ENCODE assay signal across 8 cellular contexts in genomic region chr4:4289575-4289929, GRCh38. TPM values are rescaled to one million over a fixed set of nuclear protein-coding genes. Genes with fewer than 3 reads are reported as not detected.
A peak's percentile ranks its signal among the peaks of the same experiment; 100 is the strongest.
DNase-seq lines count a peak whose midpoint lies in the region; ATAC-seq, FAIRE-seq and TF ChIP-seq lines count a peak whose summit lies in the region.

No MANE protein-coding gene starts in this region.

- H3F3A ChIP-seq in Loucy (ENCODE audit: low read depth) (no peaks in the 10 kb centered on the region), neural progenitor cell (ENCODE audit: low read depth) (no peaks in the 10 kb centered on the region)

- CTCF ChIA-PET in H1 (lab: Charles Lee; ENCODE audit: partially characterized antibody) = interaction anchor here (0.9 kb wide), 1 partner anchor 15 kb away, joined by 3 read pairs; no protein-coding TSS in a partner anchor

- H3K56ac ChIP-seq in H1 (replicated peaks; ENCODE audit: insufficient read length, low read depth, low read length) = no peak overlapping the region

- 0 out of 2 replicates have a peak overlapping the region, but pooled peaks have one; percentile 50 for H2BK5ac ChIP-seq in H1 (ENCODE audit: low read depth, low read length)

- H3K79me2 ChIP-seq in Loucy (ENCODE audit: insufficient read depth, low read length) (peaks cover 85% of the 10 kb centered on the region), H1 (ENCODE audit: control insufficient read depth in 1 of 2, insufficient read depth in 2 of 2, low read length in 2 of 2) (peaks cover 18 to 74% of the 10 kb centered on the region in 2 experiments), neural progenitor cell (ENCODE audit: low read depth) (peaks cover 74% of the 10 kb centered on the region)

- H3K23me2 ChIP-seq in H1 (ENCODE audit: low read depth, low read length) = peaks cover 16% of the 10 kb centered on the region

- ATAC-seq in GM21528 (IDR thresholded peaks at IDR 0.05; ENCODE audit: low FRiP score, unreplicated experiment) = peak; percentile 30

- H3K9me3 Mint-ChIP-seq in neural progenitor cell = no peaks in the 10 kb centered on the region

- peaks cover 22% of the 10 kb centered on the region for H3K4me1 Mint-ChIP-seq in neural progenitor cell

- no peak overlapping the region for H2BK120ac ChIP-seq in H1 (replicated peaks; ENCODE audit: low read depth, low read length)

- no peak for FAIRE-seq in H1 (lab: Jason Lieb, UNC)

- POLR2A ChIA-PET in H1 (lab: Charles Lee; ENCODE audit: partially characterized antibody) = interaction anchor here (1.4 kb wide), 1 partner anchor 17 kb away, joined by 3 read pairs; no protein-coding TSS in a partner anchor

- 5% methylated on average over 10 of the region's 10 CpGs; no CpG with 5 or more reads in 1 of the 2 experiments for WGBS in H1 (ENCODE audit: extremely low coverage in 1 of 2, insufficient coverage in 1 of 2, insufficient read length in 1 of 2, insufficient replicate concordance in 2 of 2, low coverage in 1 of 2, low lambda C conversion rate in 2 of 2, missing lambda C conversion rate in 1 of 2), 2 experiments

- H3K27me3 ChIP-seq in Loucy (ENCODE audit: insufficient read depth, low read length, poor library complexity, severe bottlenecking) (no peaks in the 10 kb centered on the region), H1 (replicated peaks in 1 of 4; ENCODE audit: control insufficient read depth in 3 of 4, extremely low read depth in 1 of 4, insufficient read depth in 3 of 4, low read length in 3 of 4) (no peaks in the 10 kb centered on the region), neural progenitor cell (no peaks in the 10 kb centered on the region)

- no peak for TF ChIP-seq EP300 in H1 (IDR thresholded peaks at IDR 0.05; ENCODE audit: borderline replicate concordance in 1 of 2, low read depth in 2 of 2, low read length in 2 of 2)

- no peak overlapping the region for H3K23ac ChIP-seq in H1 (ENCODE audit: insufficient read length)

- peaks cover 14% of the 10 kb centered on the region for H4K20me1 ChIP-seq in Loucy (ENCODE audit: insufficient read depth, low read length, poor library complexity, severe bottlenecking)
- peaks cover 0 to 28% of the 10 kb centered on the region in 2 experiments for H4K20me1 ChIP-seq in H1 (replicated peaks in 1 of 2; ENCODE audit: control insufficient read depth in 1 of 2, insufficient read depth in 2 of 2, low read length in 2 of 2)
- peaks cover 30% of the 10 kb centered on the region for H4K20me1 ChIP-seq in neural progenitor cell (ENCODE audit: low read depth)

- no peak overlapping the region for H3K4ac ChIP-seq in H1 (replicated peaks; ENCODE audit: insufficient read length, low read depth, low read length)

- H4K91ac ChIP-seq in H1 (replicated peaks; ENCODE audit: insufficient read length, low read length) = no peak overlapping the region

- peaks cover 18% of the 10 kb centered on the region for H3K79me1 ChIP-seq in H1 (ENCODE audit: low read depth, low read length)

- H2BK12ac ChIP-seq in H1 (ENCODE audit: low read depth, low read length) = no peak overlapping the region

- DNase-seq in DMS53 (lab: John Stamatoyannopoulos, UW) = peak; percentile 73
- no peak for DNase-seq in H1 (ENCODE audit: low read depth in 1 of 2, low spot score in 2 of 2)
- DNase-seq in neural progenitor cell (ENCODE audit: low spot score) = no peak
- no peak for DNase-seq in hepatic stellate cell (ENCODE audit: low spot score)
- no peak for DNase-seq in NCI-H774 (lab: John Stamatoyannopoulos, UW)
- DNase-seq in activated CD4-positive, alpha-beta T cell treated with anti-CD3 and anti-CD28 coated beads for 4 hours = no peak

- no peaks in the 10 kb centered on the region for H3K27me3 Mint-ChIP-seq in neural progenitor cell (ENCODE audit: insufficient read depth, low read depth)

- H3K4me1 ChIP-seq in Loucy (ENCODE audit: insufficient read depth, low read length, poor library complexity, severe bottlenecking) (peaks cover 58% of the 10 kb centered on the region), H1 (replicated peaks in 1 of 4; ENCODE audit: control insufficient read depth in 3 of 4, insufficient read depth in 4 of 4, low read length in 3 of 4) (peaks cover 0 to 15% (median 4%) of the 10 kb centered on the region in 4 experiments; a peak in 4 of 7 replicates), neural progenitor cell (peaks cover 12% of the 10 kb centered on the region)

- H2AFZ ChIP-seq in Loucy (ENCODE audit: low read length) = peak overlapping the region; percentile 80
- H2AFZ ChIP-seq in H1 (ENCODE audit: low read length) = peak overlapping the region; percentile 54; the same call in 1 of the 2 replicates
- H2AFZ ChIP-seq in neural progenitor cell (replicated peaks) = peak overlapping the region; percentile 88

- no peak overlapping the region for H4K8ac ChIP-seq in H1 (ENCODE audit: extremely low read depth, insufficient read depth, low read length)

- H3K14ac ChIP-seq in H1 (ENCODE audit: insufficient read length) = no peak overlapping the region

- H3K9me2 ChIP-seq in Loucy (replicated peaks; ENCODE audit: low read depth, low read length) = no peaks in the 10 kb centered on the region

- no peak for TF ChIP-seq POLR2A in H1 (IDR thresholded peaks at IDR 0.05; ENCODE audit: control extremely low read depth in 1 of 2, low read depth in 2 of 2, low read length in 2 of 2)

- peak overlapping the region; percentile 86 for H3K9ac ChIP-seq in Loucy (ENCODE audit: low read depth, low read length, poor library complexity, severe bottlenecking)
- H3K9ac ChIP-seq in H1 (replicated peaks in 1 of 4; ENCODE audit: extremely low read depth in 1 of 4, low read depth in 3 of 4, low read length in 3 of 4) = peak overlapping the region in 3 of 4 experiments; percentile 70 to 86 (median 70); a peak in 6 of 7 replicates
- peak overlapping the region; percentile 72 for H3K9ac ChIP-seq in neural progenitor cell

- H3K36me3 ChIP-seq in Loucy (ENCODE audit: insufficient read depth, low read length) (no peaks in the 10 kb centered on the region), H1 (ENCODE audit: control insufficient read depth in 2 of 4, insufficient read depth in 4 of 4, low read length in 3 of 4) (peaks cover 2 to 20% (median 12%) of the 10 kb centered on the region in 4 experiments), neural progenitor cell (no peaks in the 10 kb centered on the region)

- TF ChIP-seq RAD21 in H1 (IDR thresholded peaks at IDR 0.05 in 1 of 2, conservative IDR thresholded peaks at IDR 0.05 in 1 of 2; ENCODE audit: low read depth in 2 of 2, low read length in 2 of 2) = no peak

- H3K27ac Mint-ChIP-seq in neural progenitor cell = no peak overlapping the region

- H3K36me3 Mint-ChIP-seq in neural progenitor cell = peaks cover 2% of the 10 kb centered on the region

- no peak overlapping the region for H4K5ac ChIP-seq in H1 (ENCODE audit: insufficient read length, low read depth, low read length)

- TF ChIP-seq CTCF in Loucy (conservative IDR thresholded peaks at IDR 0.05; ENCODE audit: low read length) = no peak
- no peak for TF ChIP-seq CTCF in H1 (IDR thresholded peaks at IDR 0.05; ENCODE audit: control extremely low read depth in 1 of 3, insufficient read depth in 1 of 3, low read depth in 1 of 3, low read length in 3 of 3)
- TF ChIP-seq CTCF in neural progenitor cell (IDR thresholded peaks at IDR 0.05) = no peak

- H3K27ac ChIP-seq in H1 (ENCODE audit: low read depth, low read length) (no peak overlapping the region), neural progenitor cell (no peak overlapping the region)

- H2BK15ac ChIP-seq in H1 (ENCODE audit: low read length) = no peak overlapping the region

- peak overlapping the region; percentile 87 for H3K4me2 ChIP-seq in Loucy (ENCODE audit: low read depth, low read length, poor library complexity, severe bottlenecking)
- H3K4me2 ChIP-seq in H1 (ENCODE audit: insufficient read depth in 1 of 2, low read depth in 2 of 2, low read length in 2 of 2) = peak overlapping the region; percentile 90 to 95
- peak overlapping the region; percentile 95 for H3K4me2 ChIP-seq in neural progenitor cell

- 0 out of 2 replicates have a peak overlapping the region, but pooled peaks have one; percentile 51 for H3K18ac ChIP-seq in H1 (ENCODE audit: extremely low read depth, low read length)

- H3K4me3 ChIP-seq in Loucy (ENCODE audit: low read length, poor library complexity, severe bottlenecking) = peak overlapping the region; percentile 92
- peak overlapping the region; percentile 80 to 92 (median 88) for H3K4me3 ChIP-seq in H1 (ENCODE audit: extremely low read depth in 1 of 4, insufficient read depth in 2 of 4, low read depth in 3 of 4, low read length in 4 of 4)
- peak overlapping the region; percentile 80 for H3K4me3 ChIP-seq in neural progenitor cell

- H3K9me3 ChIP-seq in Loucy (ENCODE audit: insufficient read depth, low read depth, low read length) = no peaks in the 10 kb centered on the region
- no peaks in the 10 kb centered on the region for H3K9me3 ChIP-seq in H1 (ENCODE audit: insufficient read depth in 2 of 2, low read depth in 1 of 2, low read length in 1 of 2)
- no peaks in the 10 kb centered on the region for H3K9me3 ChIP-seq in neural progenitor cell (ENCODE audit: low read depth)

- no peak overlapping the region for H2BK20ac ChIP-seq in H1 (ENCODE audit: low read length)

- no peak overlapping the region for H2AK5ac ChIP-seq in H1 (ENCODE audit: low read depth, low read length)

- H3K4me3 Mint-ChIP-seq in neural progenitor cell = peak overlapping the region; percentile 97

RNA-seq across cellular contexts. Expression of gene LYAR, which starts 0.4 kb away (rescaled TPM):
- total RNA-seq in H1 (2021; fragmentation: NEBNext Ultra II Directional; extraction: Animal tissue kit (Norgen Biotek cat#: 25700)) = 46.2 and 46.9 TPM in 2 replicates
- polyA plus RNA-seq in H1 (2011; rRNA removed) = 4.4 and 6.5 TPM in 2 replicates
- polyA plus RNA-seq in H1 (2011; cell fraction: cytosol; rRNA removed) = 17.4 TPM
- polyA plus RNA-seq in H1 (2011; cell fraction: nucleus; rRNA removed) = 2.7 TPM
- 32.4 to 57.2 TPM (median 37.2 TPM) in 4 replicates for polyA plus RNA-seq in H1 (2012, experiment 1 of 2)
- 9.6 TPM for polyA plus RNA-seq in H1 (2012, experiment 2 of 2)
- 83.5 TPM for polyA plus RNA-seq in H1 (2013, experiment 1 of 2)
- polyA plus RNA-seq in H1 (2013, experiment 2 of 2) = 85.9 TPM
- 2.1 and 3.6 TPM in 2 replicates for polyA minus RNA-seq in H1 (2011; rRNA and poly(A)+ RNA removed)
- polyA minus RNA-seq in H1 (2011; cell fraction: cytosol; rRNA and poly(A)+ RNA removed) = 4.0 TPM
- polyA minus RNA-seq in H1 (2011; cell fraction: nucleus; rRNA and poly(A)+ RNA removed) = 4.6 TPM
- 22.1 and 49.0 TPM in 2 replicates for total RNA-seq in neural progenitor cell (ENCODE audit: low replicate concordance)

RNA-seq across cellular contexts. Expression of gene ZBTB49, which starts 0.5 kb away (rescaled TPM):
- 6.8 and 8.6 TPM in 2 replicates for total RNA-seq in H1 (2021; fragmentation: NEBNext Ultra II Directional; extraction: Animal tissue kit (Norgen Biotek cat#: 25700))
- 3.0 and 4.2 TPM in 2 replicates for polyA plus RNA-seq in H1 (2011; rRNA removed)
- polyA plus RNA-seq in H1 (2011; cell fraction: cytosol; rRNA removed) = 4.5 TPM
- 5.7 TPM for polyA plus RNA-seq in H1 (2011; cell fraction: nucleus; rRNA removed)
- polyA plus RNA-seq in H1 (2012, experiment 1 of 2) = 3.7 to 5.5 TPM (median 4.1 TPM) in 4 replicates
- 1.3 TPM for polyA plus RNA-seq in H1 (2012, experiment 2 of 2)
- polyA plus RNA-seq in H1 (2013, experiment 1 of 2) = 3.2 TPM
- polyA plus RNA-seq in H1 (2013, experiment 2 of 2) = 3.0 TPM
- 8.1 and 9.1 TPM in 2 replicates for polyA minus RNA-seq in H1 (2011; rRNA and poly(A)+ RNA removed)
- 2.7 TPM for polyA minus RNA-seq in H1 (2011; cell fraction: cytosol; rRNA and poly(A)+ RNA removed)
- polyA minus RNA-seq in H1 (2011; cell fraction: nucleus; rRNA and poly(A)+ RNA removed) = 8.5 TPM
- total RNA-seq in neural progenitor cell (ENCODE audit: low replicate concordance) = 13.6 and 20.2 TPM in 2 replicates

RNA-seq across cellular contexts. Expression of gene TMEM128, which starts 41.5 kb away (rescaled TPM):
- total RNA-seq in H1 (2021; fragmentation: NEBNext Ultra II Directional; extraction: Animal tissue kit (Norgen Biotek cat#: 25700)) = 15.9 and 17.7 TPM in 2 replicates
- polyA plus RNA-seq in H1 (2011; rRNA removed) = 23.3 and 33.6 TPM in 2 replicates
- 34.6 TPM for polyA plus RNA-seq in H1 (2011; cell fraction: cytosol; rRNA removed)
- 5.8 TPM for polyA plus RNA-seq in H1 (2011; cell fraction: nucleus; rRNA removed)
- 16.3 to 19.4 TPM (median 18.2 TPM) in 4 replicates for polyA plus RNA-seq in H1 (2012, experiment 1 of 2)
- polyA plus RNA-seq in H1 (2012, experiment 2 of 2) = 11.1 TPM
- polyA plus RNA-seq in H1 (2013, experiment 1 of 2) = 13.5 TPM
- polyA plus RNA-seq in H1 (2013, experiment 2 of 2) = 15.4 TPM
- polyA minus RNA-seq in H1 (2011; rRNA and poly(A)+ RNA removed) = 17.3 and 18.6 TPM in 2 replicates
- 12.3 TPM for polyA minus RNA-seq in H1 (2011; cell fraction: cytosol; rRNA and poly(A)+ RNA removed)
- 6.2 TPM for polyA minus RNA-seq in H1 (2011; cell fraction: nucleus; rRNA and poly(A)+ RNA removed)
- total RNA-seq in neural progenitor cell (ENCODE audit: low replicate concordance) = 61.3 and 89.3 TPM in 2 replicates
